23 cellular contexts compared by ENCODE assay signal in the genomic region with DNA sequence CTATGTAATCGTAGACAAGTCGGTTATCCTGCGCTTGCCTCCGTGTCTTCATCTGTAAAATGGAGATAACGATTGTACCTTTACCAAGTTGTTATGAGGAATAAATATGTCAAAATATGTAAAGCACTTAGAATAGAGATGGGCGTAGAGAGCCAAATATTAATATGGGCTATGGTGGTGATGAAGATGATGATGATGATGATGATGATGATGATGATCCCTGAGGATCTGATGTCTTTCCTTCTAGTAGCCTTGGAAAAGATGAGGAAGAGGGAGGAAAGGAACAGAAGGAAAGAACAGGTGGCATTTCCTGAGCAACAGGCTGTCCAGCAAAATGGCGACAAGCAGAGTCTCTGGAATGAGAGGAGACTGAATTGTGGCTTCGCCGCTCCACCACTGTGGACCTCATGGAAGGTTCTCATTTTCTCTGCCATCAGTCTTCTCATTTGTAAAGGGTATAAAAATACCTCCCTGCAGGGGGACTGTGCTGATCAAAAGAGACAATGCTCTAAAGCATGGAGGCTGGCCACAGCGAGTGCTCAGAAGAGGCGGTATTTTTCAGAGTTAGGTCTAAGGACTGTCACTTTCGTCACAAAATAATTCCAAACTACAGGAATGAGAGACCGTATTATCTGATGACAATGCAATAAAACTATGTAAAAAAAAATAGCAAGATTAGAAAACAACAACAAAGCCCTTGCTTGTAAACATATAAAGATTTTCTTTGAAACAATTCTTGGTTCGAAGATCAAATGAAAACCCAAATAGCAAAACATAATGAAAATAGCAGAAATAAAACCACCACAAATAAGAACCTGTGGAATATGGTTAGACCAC. TPM values are rescaled to one million over a fixed set of nuclear protein-coding genes. Genes with fewer than 3 reads are reported as not detected.
A peak's percentile ranks its signal among the peaks of the same experiment; 100 is the strongest.
DNase-seq lines count a peak whose midpoint lies in the region; ATAC-seq and TF ChIP-seq lines count a peak whose summit lies in the region.
"Had no signal": no experiment of that assay in that cellular context is flagged by ENCODE, and none has a peak within 500 bp of the region (broad histone marks: within the 10 kb centered on the region; RNA-seq: fewer than 3 reads in every experiment).

No MANE protein-coding gene starts in this region.

- H3K4me1 ChIP-seq in heart left ventricle (peaks cover 0 to 5% (median 0%) of the 10 kb centered on the region in 12 donors), HEK293 (ENCODE audit: control insufficient read depth, insufficient read depth, low read length) (no peaks in the 10 kb centered on the region)
- H3K4me1 ChIP-seq: BE2C had no signal

- WGBS in heart left ventricle, 4 donors, result 91 to 93% (median 93%) methylated on average over 14 of the region's 14 CpGs

- DNase-seq in Right ventricle myocardium superior (peak; percentile 14), heart left ventricle (no peak), cerebellar cortex (ENCODE audit: low spot score) (peak; percentile 70), HEK293T (ENCODE audit: extremely low spot score) (no peak), NCI-H226 (no peak), DMS 273 treated with DMSO at 0.1 percent for 48 hours (lab: John Stamatoyannopoulos, UW) (no peak)
- DNase-seq: ACHN; AML-193; BE2C; CD4-positive, alpha-beta T cell; CD8-positive, alpha-beta memory T cell; DMS53; DMS79 treated with DMSO at 0.1 percent for 48 hours; GM23248; H7; HCEC 1CT; HFFc6 had no signal

- peaks cover 0 to 88% (median 42%) of the 10 kb centered on the region in 9 donors for H3K36me3 ChIP-seq in heart left ventricle
- H3K36me3 ChIP-seq in HEK293 (ENCODE audit: control insufficient read depth in 2 of 2, insufficient read depth in 1 of 2, low read length in 2 of 2), result no peaks in the 10 kb centered on the region
- H3K36me3 ChIP-seq: BE2C had no signal

- TF ChIP-seq CTCF in heart left ventricle (IDR thresholded peaks at IDR 0.05) (no peak), HEK293 (tag by site-specific recombination; IDR thresholded peaks at IDR 0.05) (no peak)

- H3K9me3 ChIP-seq in heart left ventricle (no peaks in the 10 kb centered on the region), HEK293 (ENCODE audit: control insufficient read depth, insufficient read depth, low read depth, low read length) (no peaks in the 10 kb centered on the region)
- H3K9me3 ChIP-seq: BE2C; BLaER1 treated with 17β-estradiol and CSF1 and Interleukin-3, amounts not matched to agents 10 nM and 100 nM had no signal

- H3K27me3 ChIP-seq in heart left ventricle, result no peaks in the 10 kb centered on the region
- H3K27me3 ChIP-seq: BE2C; BLaER1 treated with 17β-estradiol and CSF1 and Interleukin-3, amounts not matched to agents 10 nM and 100 nM had no signal

- no peak overlapping the region for H3K4me3 ChIP-seq in heart left ventricle
- no peak overlapping the region for H3K4me3 ChIP-seq in HEK293 (ENCODE audit: low read depth, low read length)
- H3K4me3 ChIP-seq: BLaER1 treated with 17β-estradiol and CSF1 and Interleukin-3, amounts not matched to agents 10 nM and 100 nM; GM23248 had no signal

- POLR2A ChIA-PET in HEK293 (lab: Yijun Ruan, JAX) (no interaction called here), HEK293T (lab: Yijun Ruan, JAX) (no interaction called here)

- H3K27ac ChIP-seq in heart left ventricle (no peak overlapping the region), HEK293 (ENCODE audit: extremely low read depth, low read depth, low read length) (no peak overlapping the region)
- H3K27ac ChIP-seq: 22Rv1; BLaER1 treated with 17β-estradiol and CSF1 and Interleukin-3, amounts not matched to agents 10 nM and 100 nM; GM23248 had no signal

- TF ChIP-seq POLR2A in heart left ventricle (IDR thresholded peaks at IDR 0.05), result no peak

- CTCF ChIA-PET in HEK293 (lab: Yijun Ruan, JAX) (interaction anchor here (0.7 to 2.3 kb wide), 7 partner anchors 8 to 692 kb away, joined by 3 to 6 read pairs (median 3); no protein-coding TSS in a partner anchor), HEK293T (lab: Yijun Ruan, JAX) (no interaction called here)

- intact Hi-C loops in Right ventricle myocardium superior (cut with DNase I), result no loop called here
- intact Hi-C loops in heart left ventricle (cut with DNase I), result loop anchor here (5.0 to 10.0 kb wide), 9 partner anchors 197 to 695 kb away; no protein-coding TSS in a partner anchor

- no peak for ATAC-seq in Right ventricle myocardium superior (ENCODE audit: poor library complexity)
- no peak for ATAC-seq in heart left ventricle

TF ChIP-seq in HEK293, 187 proteins besides CTCF, POLR2A, EP300 and RAD21 (continues in another document):
- TF ChIP-seq ZSCAN30 (tag by site-specific recombination; IDR thresholded peaks at IDR 0.05) (no peak), ZNF16 (tag by site-specific recombination; IDR thresholded peaks at IDR 0.05; ENCODE audit: low read depth) (no peak), SCRT2 (tag by site-specific recombination; IDR thresholded peaks at IDR 0.05) (0 out of 2 replicates have a peak, but pooled peaks have one; percentile 41)
- TF ChIP-seq, protein P1, sequence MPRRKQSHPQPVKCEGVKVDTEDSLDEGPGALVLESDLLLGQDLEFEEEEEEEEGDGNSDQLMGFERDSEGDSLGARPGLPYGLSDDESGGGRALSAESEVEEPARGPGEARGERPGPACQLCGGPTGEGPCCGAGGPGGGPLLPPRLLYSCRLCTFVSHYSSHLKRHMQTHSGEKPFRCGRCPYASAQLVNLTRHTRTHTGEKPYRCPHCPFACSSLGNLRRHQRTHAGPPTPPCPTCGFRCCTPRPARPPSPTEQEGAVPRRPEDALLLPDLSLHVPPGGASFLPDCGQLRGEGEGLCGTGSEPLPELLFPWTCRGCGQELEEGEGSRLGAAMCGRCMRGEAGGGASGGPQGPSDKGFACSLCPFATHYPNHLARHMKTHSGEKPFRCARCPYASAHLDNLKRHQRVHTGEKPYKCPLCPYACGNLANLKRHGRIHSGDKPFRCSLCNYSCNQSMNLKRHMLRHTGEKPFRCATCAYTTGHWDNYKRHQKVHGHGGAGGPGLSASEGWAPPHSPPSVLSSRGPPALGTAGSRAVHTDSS (tag by site-specific recombination; IDR thresholded peaks at IDR 0.05), result peak; percentile 85

TF ChIP-seq in HEK293T, 16 proteins besides CTCF, POLR2A, EP300 and RAD21:
- TF ChIP-seq ZNF384 (IDR thresholded peaks at IDR 0.05) (no peak), HDGF (IDR thresholded peaks at IDR 0.05; ENCODE audit: borderline replicate concordance) (no peak), L3MBTL2 (conservative IDR thresholded peaks at IDR 0.05) (no peak), LEF1 (IDR thresholded peaks at IDR 0.05; ENCODE audit: borderline replicate concordance) (no peak), ELF4 (IDR thresholded peaks at IDR 0.05) (no peak), CTBP1 (IDR thresholded peaks at IDR 0.05; ENCODE audit: borderline replicate concordance) (no peak), BHLHE40 (IDR thresholded peaks at IDR 0.05; ENCODE audit: borderline replicate concordance) (no peak), ARNT (IDR thresholded peaks at IDR 0.05) (no peak), NFRKB (IDR thresholded peaks at IDR 0.05) (no peak), FOXK2 (IDR thresholded peaks at IDR 0.05) (no peak)

RNA-seq across cellular contexts. Expression of a gene that starts 17.2 kb away (rescaled TPM):
- total RNA-seq in Right ventricle myocardium superior (not detected), heart left ventricle (1 to 10 TPM in 1 of 9 donors, under 1 TPM in 6, not detected in 2; 0.09 to 1.2 (median 0.27) TPM)
- polyA plus RNA-seq in heart left ventricle, result under 1 TPM; 0.15 to 0.19 TPM
- total RNA-seq: CD4-positive, alpha-beta T cell; CD8-positive, alpha-beta memory T cell; Daoy; GM23248; H1; H7; HFFc6 had no signal
- polyA plus RNA-seq: CD14-positive monocyte; CD8-positive, alpha-beta memory T cell; GM23248; H1 had no signal

Comparison
In these comparisons a context has a peak if more than half of its experiments do, and no peak if none do; other contexts are left out.
1. DNase-seq: peak in Right ventricle myocardium superior (single experiment) and cerebellar cortex (single experiment); none in heart left ventricle (0 of 5), HEK293T (single experiment), NCI-H226 (single experiment) and DMS 273 treated with DMSO at 0.1 percent for 48 hours (single experiment).